8 cellular contexts compared by ENCODE assay signal in genomic region chr5:77957-78804, GRCh38. TPM values are rescaled to one million over a fixed set of nuclear protein-coding genes. Genes with fewer than 3 reads are reported as not detected.
DNase-seq lines count a peak whose midpoint lies in the region; ATAC-seq and TF ChIP-seq lines count a peak whose summit lies in the region.

No MANE protein-coding gene starts in this region.

- H3K4me1 Mint-ChIP-seq in activated T-cell treated with anti-CD3 and anti-CD28 coated beads, Interleukin-2, amount 50 U/mL, for 4 hours (ENCODE audit: low read depth) = no peaks in the 10 kb centered on the region
- no peaks in the 10 kb centered on the region for H3K4me1 Mint-ChIP-seq in activated T-cell treated with anti-CD3 and anti-CD28 coated beads, Interleukin-2, amount 50 U/mL, for 72 hours (ENCODE audit: low read depth)

- WGBS in liver = 70% methylated on average over 17 of the region's 17 CpGs
- WGBS in body of pancreas, 2 donors = 71 to 74% methylated on average over 12 to 16 of the region's 17 CpGs

- TF ChIP-seq CTCF in liver (IDR thresholded peaks at IDR 0.05; ENCODE audit: low read depth, low read length, missing input control) (peak; percentile 10), body of pancreas (IDR thresholded peaks at IDR 0.05) (peak in 3 of 7 experiments; percentile 9 to 11 (median 11))

- H3K36me3 ChIP-seq in MG63 (no peaks in the 10 kb centered on the region), liver (ENCODE audit: control insufficient read depth in 4 of 4, insufficient read depth in 3 of 4, low read depth in 1 of 4, low read length in 3 of 4) (no peaks in the 10 kb centered on the region), body of pancreas (replicated peaks in 1 of 2; ENCODE audit: insufficient read depth in 1 of 2, low read depth in 2 of 2) (no peaks in the 10 kb centered on the region)

- H3K27me3 ChIP-seq in MG63 = no peaks in the 10 kb centered on the region; the same call in none of the 2 replicates
- peaks cover 0 to 6% (median 0%) of the 10 kb centered on the region in 4 donors for H3K27me3 ChIP-seq in liver (ENCODE audit: control insufficient read depth in 4 of 4, insufficient read depth in 4 of 4, low read length in 3 of 4)
- H3K27me3 ChIP-seq in body of pancreas = no peaks in the 10 kb centered on the region

- no peak for DNase-seq in activated T-cell treated with anti-CD3 and anti-CD28 coated beads, Interleukin-2, amount 50 U/mL, for 4 hours
- DNase-seq in activated T-cell treated with anti-CD3 and anti-CD28 coated beads, Interleukin-2, amount 50 U/mL, for 1 hour = no peak
- DNase-seq in MG63 = peak; percentile 42
- peak; percentile 33 to 38 for DNase-seq in activated T-cell treated with anti-CD3 and anti-CD28 coated beads, Interleukin-2, amount 50 U/mL, for 72 hours
- no peak for DNase-seq in NCI-H2081 treated with DMSO at 0.1 percent for 48 hours (lab: John Stamatoyannopoulos, UW)
- no peak for DNase-seq in body of pancreas

- no peaks in the 10 kb centered on the region for H3K9me3 Mint-ChIP-seq in activated T-cell treated with anti-CD3 and anti-CD28 coated beads, Interleukin-2, amount 50 U/mL, for 4 hours
- H3K9me3 Mint-ChIP-seq in activated T-cell treated with anti-CD3 and anti-CD28 coated beads, Interleukin-2, amount 50 U/mL, for 72 hours = no peaks in the 10 kb centered on the region

- no peak overlapping the region for H3K9ac ChIP-seq in liver (ENCODE audit: low read depth in 1 of 2, low read length in 2 of 2)

- no peak for TF ChIP-seq POLR2A in body of pancreas (IDR thresholded peaks at IDR 0.05)

- ATAC-seq in activated T-cell treated with anti-CD3 and anti-CD28 coated beads, Interleukin-2, amount 50 U/mL, for 4 hours = peak; percentile 46 to 55
- ATAC-seq in activated T-cell treated with anti-CD3 and anti-CD28 coated beads, Interleukin-2, amount 50 U/mL, for 72 hours (replicated peaks in 1 of 2) = peak; percentile 62 to 72
- ATAC-seq in GM18498 (IDR thresholded peaks at IDR 0.05; ENCODE audit: unreplicated experiment) (no peak), body of pancreas (no peak)

- H3K36me3 Mint-ChIP-seq in activated T-cell treated with anti-CD3 and anti-CD28 coated beads, Interleukin-2, amount 50 U/mL, for 4 hours (ENCODE audit: insufficient read depth) = no peaks in the 10 kb centered on the region
- H3K36me3 Mint-ChIP-seq in activated T-cell treated with anti-CD3 and anti-CD28 coated beads, Interleukin-2, amount 50 U/mL, for 72 hours (ENCODE audit: insufficient read depth in 2 of 2) = peaks cover 1 to 2% of the 10 kb centered on the region in 2 donors

- H3K4me1 ChIP-seq in liver (ENCODE audit: control insufficient read depth in 4 of 4, insufficient read depth in 4 of 4, low read length in 3 of 4) (no peaks in the 10 kb centered on the region), body of pancreas (no peaks in the 10 kb centered on the region)

- no peak overlapping the region for H3K4me3 ChIP-seq in MG63
- no peak overlapping the region for H3K4me3 ChIP-seq in liver (ENCODE audit: low read depth in 1 of 3, low read length in 3 of 3)
- no peak overlapping the region for H3K4me3 ChIP-seq in body of pancreas

- no peak overlapping the region for H3K4me3 Mint-ChIP-seq in activated T-cell treated with anti-CD3 and anti-CD28 coated beads, Interleukin-2, amount 50 U/mL, for 4 hours
- no peak overlapping the region for H3K4me3 Mint-ChIP-seq in activated T-cell treated with anti-CD3 and anti-CD28 coated beads, Interleukin-2, amount 50 U/mL, for 72 hours

- intact Hi-C loops in body of pancreas (cut with DNase I) = no loop called here

- peaks cover 30% of the 10 kb centered on the region for H3K27me3 Mint-ChIP-seq in activated T-cell treated with anti-CD3 and anti-CD28 coated beads, Interleukin-2, amount 50 U/mL, for 4 hours (ENCODE audit: low read depth)
- H3K27me3 Mint-ChIP-seq in activated T-cell treated with anti-CD3 and anti-CD28 coated beads, Interleukin-2, amount 50 U/mL, for 72 hours (ENCODE audit: low read depth) = peaks cover 4% of the 10 kb centered on the region

- H3K27ac ChIP-seq in liver (ENCODE audit: low read depth in 1 of 2, low read length in 2 of 2) (no peak overlapping the region), body of pancreas (no peak overlapping the region)

- no peak overlapping the region for H3K27ac Mint-ChIP-seq in activated T-cell treated with anti-CD3 and anti-CD28 coated beads, Interleukin-2, amount 50 U/mL, for 72 hours

- no peaks in the 10 kb centered on the region for H3K9me3 ChIP-seq in MG63
- no peaks in the 10 kb centered on the region for H3K9me3 ChIP-seq in liver (ENCODE audit: control insufficient read depth in 4 of 4, low read length in 3 of 4)
- H3K9me3 ChIP-seq in body of pancreas = no peaks in the 10 kb centered on the region

- peak; percentile 10 to 50 for TF ChIP-seq RAD21 in liver (IDR thresholded peaks at IDR 0.05)

TF ChIP-seq in liver, 16 proteins besides CTCF, POLR2A, EP300 and RAD21:
- TF ChIP-seq TAF1 (conservative IDR thresholded peaks at IDR 0.05) (no peak), FOXA2 (IDR thresholded peaks at IDR 0.05) (no peak), JUND (IDR thresholded peaks at IDR 0.05) (no peak), REST (IDR thresholded peaks at IDR 0.05) (no peak), EGR1 (IDR thresholded peaks at IDR 0.05; ENCODE audit: low read depth in 2 of 2) (no peak), ATF3 (IDR thresholded peaks at IDR 0.05) (no peak), FOXA1 (IDR thresholded peaks at IDR 0.05) (no peak), HNF4G (IDR thresholded peaks at IDR 0.05) (no peak), RXRA (IDR thresholded peaks at IDR 0.05) (no peak), HNF4A (conservative IDR thresholded peaks at IDR 0.05) (no peak), GABPA (IDR thresholded peaks at IDR 0.05 in 1 of 2, conservative IDR thresholded peaks at IDR 0.05 in 1 of 2) (no peak), SP1 (IDR thresholded peaks at IDR 0.05) (no peak), NR2F2 (IDR thresholded peaks at IDR 0.05) (no peak), YY1 (IDR thresholded peaks at IDR 0.05) (no peak)
- TF ChIP-seq, protein P1, sequence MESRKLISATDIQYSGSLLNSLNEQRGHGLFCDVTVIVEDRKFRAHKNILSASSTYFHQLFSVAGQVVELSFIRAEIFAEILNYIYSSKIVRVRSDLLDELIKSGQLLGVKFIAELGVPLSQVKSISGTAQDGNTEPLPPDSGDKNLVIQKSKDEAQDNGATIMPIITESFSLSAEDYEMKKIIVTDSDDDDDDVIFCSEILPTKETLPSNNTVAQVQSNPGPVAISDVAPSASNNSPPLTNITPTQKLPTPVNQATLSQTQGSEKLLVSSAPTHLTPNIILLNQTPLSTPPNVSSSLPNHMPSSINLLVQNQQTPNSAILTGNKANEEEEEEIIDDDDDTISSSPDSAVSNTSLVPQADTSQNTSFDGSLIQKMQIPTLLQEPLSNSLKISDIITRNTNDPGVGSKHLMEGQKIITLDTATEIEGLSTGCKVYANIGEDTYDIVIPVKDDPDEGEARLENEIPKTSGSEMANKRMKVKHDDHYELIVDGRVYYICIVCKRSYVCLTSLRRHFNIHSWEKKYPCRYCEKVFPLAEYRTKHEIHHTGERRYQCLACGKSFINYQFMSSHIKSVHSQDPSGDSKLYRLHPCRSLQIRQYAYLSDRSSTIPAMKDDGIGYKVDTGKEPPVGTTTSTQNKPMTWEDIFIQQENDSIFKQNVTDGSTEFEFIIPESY (IDR thresholded peaks at IDR 0.05) = no peak
- TF ChIP-seq, protein P2, sequence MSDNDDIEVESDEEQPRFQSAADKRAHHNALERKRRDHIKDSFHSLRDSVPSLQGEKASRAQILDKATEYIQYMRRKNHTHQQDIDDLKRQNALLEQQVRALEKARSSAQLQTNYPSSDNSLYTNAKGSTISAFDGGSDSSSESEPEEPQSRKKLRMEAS (IDR thresholded peaks at IDR 0.05) = no peak

RNA-seq across cellular contexts. Expression of gene PLEKHG4B, which starts 13.8 kb away (rescaled TPM):
- under 1 TPM; 0.03 to 0.37 (median 0.05) TPM for total RNA-seq in activated T-cell treated with anti-CD3 and anti-CD28 coated beads, Interleukin-2, amount 50 U/mL, for 4 hours
- not detected in 2 replicates for total RNA-seq in MG63 (2014; rRNA removed; shearing (Covaris generic); ENCODE audit: low replicate concordance)
- not detected for total RNA-seq in activated T-cell treated with anti-CD3 and anti-CD28 coated beads, Interleukin-2, amount 50 U/mL, for 72 hours
- total RNA-seq in liver (under 1 TPM in 1 of 2 donors, not detected in 1; 0.05 TPM), body of pancreas (1 to 10 TPM in 1 of 2 donors, under 1 TPM in 1; 0.99 to 1.3 TPM)
- polyA plus RNA-seq in liver = under 1 TPM; under 0.01 to 0.01 TPM

Comparison
In these comparisons a context has a peak if more than half of its experiments do, and no peak if none do; other contexts are left out.
1. DNase-seq: peak in MG63 (single experiment) and activated T-cell treated with anti-CD3 and anti-CD28 coated beads, Interleukin-2, amount 50 U/mL, for 72 hours (2 of 2); none in activated T-cell treated with anti-CD3 and anti-CD28 coated beads, Interleukin-2, amount 50 U/mL, for 4 hours (single experiment), activated T-cell treated with anti-CD3 and anti-CD28 coated beads, Interleukin-2, amount 50 U/mL, for 1 hour (single experiment), NCI-H2081 treated with DMSO at 0.1 percent for 48 hours (single experiment) and body of pancreas (0 of 4).
2. ATAC-seq: peak in activated T-cell treated with anti-CD3 and anti-CD28 coated beads, Interleukin-2, amount 50 U/mL, for 4 hours (2 of 2) and activated T-cell treated with anti-CD3 and anti-CD28 coated beads, Interleukin-2, amount 50 U/mL, for 72 hours (2 of 2); none in GM18498 (single experiment) and body of pancreas (single experiment).